ENCODE assay signal across 16 cellular contexts in genomic region chr9:109797509-109797908, GRCh38. TPM values are rescaled to one million over a fixed set of nuclear protein-coding genes. Genes with fewer than 3 reads are reported as not detected.
"Had no signal": no experiment of that assay in that cellular context is flagged by ENCODE, and none has a peak within 500 bp of the region (broad histone marks: within the 10 kb centered on the region; RNA-seq: fewer than 3 reads in every experiment).

No MANE protein-coding gene starts in this region.

- ATAC-seq: effector memory CD8-positive, alpha-beta T cell; gastrocnemius medialis; mucosa of descending colon; natural killer cell treated with Interleukin-12 subunit alpha and Interleukin-12 subunit beta and Interleukin-15 and Interleukin-18, amount 100 ng/mL, for 72 hours; stimulated activated naive CD8-positive, alpha-beta T cell treated with anti-CD3 and anti-CD28 coated beads, Interleukin-15, Interleukin-2, amounts not matched to agents 100 U/mL and 50 U/mL, for 24 hours had no signal

- H3K27ac ChIP-seq: esophagus squamous epithelium, gastrocnemius medialis, parathyroid adenoma, skin epidermis, spleen had no signal

- H3K9me3 ChIP-seq: esophagus squamous epithelium, gastrocnemius medialis, mucosa of descending colon, spleen had no signal

- DNase-seq: cerebellar nuclear complex; cortex of kidney; effector memory CD8-positive, alpha-beta T cell; erythroblast; esophagus squamous epithelium; gastrocnemius medialis; head of caudate nucleus; mesenchymal stem cell; mucosa of descending colon; naive B cell; spleen; stimulated activated CD4-positive, alpha-beta T cell treated with anti-CD3 and anti-CD28 coated beads, Interleukin-4, amount 100 ng/mL, for 4 hours; stimulated activated naive CD8-positive, alpha-beta T cell treated with anti-CD3 and anti-CD28 coated beads, Interleukin-15, Interleukin-2, amounts not matched to agents 100 U/mL and 50 U/mL, for 24 hours had no signal

- H3K36me3 ChIP-seq: esophagus squamous epithelium, gastrocnemius medialis, spleen had no signal

- H3K4me1 ChIP-seq: parathyroid adenoma, spleen had no signal

- H3K4me3 ChIP-seq: esophagus squamous epithelium, gastrocnemius medialis, mucosa of descending colon, skin epidermis, spleen had no signal

- H3K27me3 ChIP-seq: esophagus squamous epithelium, gastrocnemius medialis, spleen had no signal

RNA-seq across cellular contexts. Expression of gene PALM2AKAP2, which starts 17.5 kb away (rescaled TPM):
- total RNA-seq: natural killer cell treated with Interleukin-12 subunit alpha and Interleukin-12 subunit beta and Interleukin-15 and Interleukin-18, amount 100 ng/mL, for 72 hours had no signal
